16 cellular contexts compared by ENCODE assay signal in the genomic region with DNA sequence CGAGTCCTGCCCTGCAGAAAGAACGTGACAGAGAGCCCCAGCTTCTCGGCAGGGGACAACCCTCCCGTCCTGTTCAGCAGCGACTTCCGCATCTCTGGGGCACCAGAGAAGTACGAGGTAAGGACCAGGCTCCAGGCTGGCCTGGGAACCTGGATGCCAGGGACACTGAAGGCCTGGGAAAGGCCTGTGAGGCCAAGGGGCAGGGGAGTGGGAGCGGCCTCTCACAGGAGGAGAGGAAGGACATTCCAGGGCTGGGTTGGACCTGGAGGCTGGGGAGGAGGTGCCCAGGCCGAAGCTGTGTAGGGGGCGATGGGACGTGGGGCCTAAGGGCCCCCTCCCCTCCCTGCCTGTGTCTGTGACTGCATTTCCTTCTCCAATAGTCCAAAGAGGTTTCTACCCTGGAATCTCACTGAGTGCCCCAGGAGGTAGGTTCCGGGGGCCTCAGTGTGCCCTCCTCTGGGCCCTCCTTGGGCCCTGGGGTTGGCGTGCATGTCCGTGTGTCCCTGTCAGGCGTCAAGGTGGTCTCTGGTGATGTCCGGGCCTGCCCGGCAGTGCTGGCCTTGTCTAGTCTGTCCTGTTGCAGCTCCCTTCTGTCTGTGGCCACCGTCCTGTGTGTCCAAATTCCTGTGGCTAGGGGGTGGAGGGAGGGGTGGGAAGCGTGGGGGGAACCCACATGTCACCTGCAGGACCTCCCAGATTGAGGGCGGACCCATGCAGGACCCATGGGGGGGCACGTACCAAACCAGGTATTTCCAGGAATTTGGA. TPM values are rescaled to one million over a fixed set of nuclear protein-coding genes. Genes with fewer than 3 reads are reported as not detected.
DNase-seq lines count a peak whose midpoint lies in the region; ATAC-seq and TF ChIP-seq lines count a peak whose summit lies in the region.
"Had no signal": no experiment of that assay in that cellular context is flagged by ENCODE, and none has a peak within 500 bp of the region (broad histone marks: within the 10 kb centered on the region; RNA-seq: fewer than 3 reads in every experiment).

No MANE protein-coding gene starts in this region.

- no peak overlapping the region for H3K4ac ChIP-seq in mesendoderm (ENCODE audit: low read depth, low read length)

- no peak overlapping the region for H3K18ac ChIP-seq in mesendoderm (ENCODE audit: low read length)

- no peaks in the 10 kb centered on the region for H3K79me1 ChIP-seq in mesendoderm (ENCODE audit: low read length)

- H3K79me2 ChIP-seq in mesendoderm (ENCODE audit: control insufficient read depth, insufficient read depth, low read length): no peaks in the 10 kb centered on the region

- H3K4me3 ChIP-seq in HUES6 (ENCODE audit: low read depth, low read length) (no peak overlapping the region), mesendoderm (ENCODE audit: low read length) (no peak overlapping the region), upper lobe of right lung (no peak overlapping the region)
- H3K4me3 ChIP-seq: HAP-1 had no signal

- H3K9me3 ChIP-seq in HUES6 (ENCODE audit: control insufficient read depth, insufficient read depth, low read depth, low read length): no peaks in the 10 kb centered on the region
- H3K9me3 ChIP-seq in upper lobe of right lung: no peaks in the 10 kb centered on the region
- H3K9me3 ChIP-seq: BE2C, HAP-1 had no signal

- no peak overlapping the region for H2BK120ac ChIP-seq in mesendoderm (ENCODE audit: low read depth, low read length)

- H3K27me3 ChIP-seq in HUES6 (ENCODE audit: control insufficient read depth, insufficient read depth, low read length) (no peaks in the 10 kb centered on the region), mesendoderm (ENCODE audit: insufficient read depth, low read length, poor library complexity) (no peaks in the 10 kb centered on the region), upper lobe of right lung (no peaks in the 10 kb centered on the region)
- H3K27me3 ChIP-seq: BE2C had no signal

- no peak overlapping the region for H2AK5ac ChIP-seq in mesendoderm (ENCODE audit: low read length)

- peak; percentile 14 for DNase-seq in astrocyte of the hippocampus (ENCODE audit: low read depth, low spot score)
- no peak for DNase-seq in mesendoderm
- DNase-seq in upper lobe of right lung: no peak
- DNase-seq in KBM-7: no peak
- DNase-seq in stimulated activated CD8-positive, alpha-beta memory T cell treated with anti-CD3 and anti-CD28 coated beads, Interleukin-4, amount 100 ng/mL, for 48 hours: no peak
- DNase-seq: BE2C; CD8-positive, alpha-beta memory T cell; NCI-H1436; NCI-H2081; NCI-H2227 treated with DMSO at 0.1 percent for 48 hours; NCI-H526 treated with DMSO at 0.1 percent for 48 hours; SIG-M5 had no signal

- H4K8ac ChIP-seq in mesendoderm (ENCODE audit: low read depth, low read length): no peak overlapping the region

- peak overlapping the region; percentile 59 for H3K56ac ChIP-seq in mesendoderm (ENCODE audit: low read length)

- no CpG with 5 or more reads among the region's 21 CpGs for WGBS in mesendoderm (ENCODE audit: extremely low coverage, insufficient coverage, low lambda C conversion rate)

- no peak overlapping the region for H4K5ac ChIP-seq in mesendoderm (ENCODE audit: low read length)

- peak; percentile 60 for ATAC-seq in upper lobe of right lung
- no peak for ATAC-seq in SK-N-SH treated with all-trans-retinoic acid at 6 μM for 48 hours
- ATAC-seq: Panc1 had no signal

- H3K4me1 ChIP-seq in HUES6 (ENCODE audit: control insufficient read depth, insufficient read depth, low read length) (no peaks in the 10 kb centered on the region), mesendoderm (ENCODE audit: control insufficient read depth, low read depth, low read length) (no peaks in the 10 kb centered on the region), upper lobe of right lung (no peaks in the 10 kb centered on the region)
- H3K4me1 ChIP-seq: BE2C, HAP-1 had no signal

- in situ Hi-C loops in KBM-7 (cut with MboI; ENCODE audit: low pct_unique_long_range_greater_than_20kb, low sequenced_read_pairs): no loop called here

- H2BK15ac ChIP-seq in mesendoderm (replicated peaks; ENCODE audit: low read depth): no peak overlapping the region

- no peak for TF ChIP-seq CTCF in upper lobe of right lung (IDR thresholded peaks at IDR 0.05)

- H3K36me3 ChIP-seq in HUES6 (ENCODE audit: control insufficient read depth, insufficient read depth, low read length): no peaks in the 10 kb centered on the region
- H3K36me3 ChIP-seq in mesendoderm (ENCODE audit: control insufficient read depth, insufficient read depth, low read length): no peaks in the 10 kb centered on the region
- H3K36me3 ChIP-seq in upper lobe of right lung: no peaks in the 10 kb centered on the region
- H3K36me3 ChIP-seq: BE2C, HAP-1 had no signal

- H3K27ac ChIP-seq in HUES6 (ENCODE audit: low read depth, low read length) (no peak overlapping the region), mesendoderm (ENCODE audit: low read depth, low read length) (no peak overlapping the region), upper lobe of right lung (no peak overlapping the region)

- H2BK5ac ChIP-seq in mesendoderm (ENCODE audit: low read length): no peak overlapping the region

- intact Hi-C loops in upper lobe of right lung (cut with DNase I): no loop called here

- no peak overlapping the region for H3K23ac ChIP-seq in mesendoderm (ENCODE audit: low read length)

- H3K4me2 ChIP-seq in mesendoderm (ENCODE audit: low read length): no peak overlapping the region

- peak overlapping the region; percentile 2 for H3K9ac ChIP-seq in HUES6 (ENCODE audit: low read length)
- H3K9ac ChIP-seq in mesendoderm (ENCODE audit: low read length): no peak overlapping the region

TF ChIP-seq in SK-N-SH treated with all-trans-retinoic acid at 6 μM for 48 hours, 23 proteins besides CTCF, POLR2A, EP300 and RAD21:
- no peak for TF ChIP-seq ZNF565 (CRISPR knock-in tag; conservative IDR thresholded peaks at IDR 0.05; ENCODE audit: low read depth)
- no peak for TF ChIP-seq ZNF70 (CRISPR knock-in tag; IDR thresholded peaks at IDR 0.05)
- TF ChIP-seq BACH2 (CRISPR knock-in tag; IDR thresholded peaks at IDR 0.05; ENCODE audit: borderline replicate concordance): no peak
- no peak for TF ChIP-seq RARB (CRISPR knock-in tag; IDR thresholded peaks at IDR 0.05)

RNA-seq across cellular contexts. Expression of a gene that starts 16.9 kb away (rescaled TPM):
- polyA plus RNA-seq in mesendoderm (2013, experiment 1 of 2): 0.08 TPM
- 0.13 TPM for polyA plus RNA-seq in mesendoderm (2013, experiment 2 of 2)
- total RNA-seq in upper lobe of right lung: 15.8 TPM
- polyA plus RNA-seq: CD8-positive, alpha-beta memory T cell had no signal

RNA-seq across cellular contexts. Expression of a gene that starts 20.1 kb away (rescaled TPM):
- polyA plus RNA-seq in mesendoderm (2013, experiment 1 of 2): 0.06 TPM
- polyA plus RNA-seq in mesendoderm (2013, experiment 2 of 2): not detected
- not detected for total RNA-seq in upper lobe of right lung
- total RNA-seq: CD8-positive, alpha-beta memory T cell had no signal

RNA-seq across cellular contexts. Expression of a gene that starts 29.8 kb away (rescaled TPM):
- polyA plus RNA-seq in mesendoderm (2013, experiment 1 of 2): not detected
- polyA plus RNA-seq in mesendoderm (2013, experiment 2 of 2): 0.07 TPM
- 1.5 TPM for total RNA-seq in upper lobe of right lung
- polyA plus RNA-seq: CD8-positive, alpha-beta memory T cell had no signal

RNA-seq across cellular contexts. Expression of a gene that starts 35.6 kb away (rescaled TPM):
- polyA plus RNA-seq in mesendoderm (2013, experiment 1 of 2): 0.03 TPM
- polyA plus RNA-seq in mesendoderm (2013, experiment 2 of 2): not detected
- not detected for total RNA-seq in upper lobe of right lung
- total RNA-seq: CD8-positive, alpha-beta memory T cell had no signal
- polyA plus RNA-seq: CD8-positive, alpha-beta memory T cell had no signal

RNA-seq across cellular contexts. Expression of a gene that starts 43.3 kb away (rescaled TPM):
- polyA plus RNA-seq in mesendoderm (2013, experiment 1 of 2): 81.7 TPM
- polyA plus RNA-seq in mesendoderm (2013, experiment 2 of 2): 79.2 TPM
- total RNA-seq in upper lobe of right lung: 152 TPM
